Comparison of ENCODE assay signal across 13 cellular contexts in genomic region chr7:16711730-16712129, GRCh38. TPM values are rescaled to one million over a fixed set of nuclear protein-coding genes. Genes with fewer than 3 reads are reported as not detected.
A peak's percentile ranks its signal among the peaks of the same experiment; 100 is the strongest.
DNase-seq lines count a peak whose midpoint lies in the region; ATAC-seq and TF ChIP-seq lines count a peak whose summit lies in the region.
"Had no signal": no experiment of that assay in that cellular context is flagged by ENCODE, and none has a peak within 500 bp of the region (broad histone marks: within the 10 kb centered on the region; RNA-seq: fewer than 3 reads in every experiment).

No MANE protein-coding gene starts in this region.

- peak; percentile 36 for ATAC-seq in HG03565 (IDR thresholded peaks at IDR 0.05; ENCODE audit: unreplicated experiment)
- no peak for ATAC-seq in GM21529 (IDR thresholded peaks at IDR 0.05; ENCODE audit: unreplicated experiment)
- ATAC-seq: CD8-positive, alpha-beta T cell had no signal

- peaks cover 24% of the 10 kb centered on the region for H3K36me3 Mint-ChIP-seq in activated CD4-positive, alpha-beta memory T cell treated with anti-CD3 and anti-CD28 coated beads for 36 hours
- peaks cover 24% of the 10 kb centered on the region for H3K36me3 Mint-ChIP-seq in activated CD4-positive, alpha-beta memory T cell treated with anti-CD3 and anti-CD28 coated beads, Interleukin-2, amount 10 ng/mL, durations not matched to agents 7 days and 5 days (ENCODE audit: low read depth)

- H3K27me3 Mint-ChIP-seq in activated CD4-positive, alpha-beta memory T cell treated with anti-CD3 and anti-CD28 coated beads for 36 hours, result no peaks in the 10 kb centered on the region
- H3K27me3 Mint-ChIP-seq in activated CD4-positive, alpha-beta memory T cell treated with anti-CD3 and anti-CD28 coated beads, Interleukin-2, amount 10 ng/mL, durations not matched to agents 7 days and 5 days, result no peaks in the 10 kb centered on the region
- H3K27me3 Mint-ChIP-seq: natural killer cell treated with Interleukin-12 subunit alpha and Interleukin-12 subunit beta and Interleukin-15 and Interleukin-18, amount 100 ng/mL, for 72 hours had no signal

- peaks cover 20% of the 10 kb centered on the region for H3K4me1 Mint-ChIP-seq in activated CD4-positive, alpha-beta memory T cell treated with anti-CD3 and anti-CD28 coated beads for 36 hours (ENCODE audit: low read depth)
- peaks cover 20% of the 10 kb centered on the region for H3K4me1 Mint-ChIP-seq in activated CD4-positive, alpha-beta memory T cell treated with anti-CD3 and anti-CD28 coated beads, Interleukin-2, amount 10 ng/mL, durations not matched to agents 7 days and 5 days
- H3K4me1 Mint-ChIP-seq: immature natural killer cell had no signal

- TF ChIP-seq POLR2A in erythroblast (IDR thresholded peaks at IDR 0.05; ENCODE audit: low read length), result no peak

- no peak overlapping the region for H3K4me3 Mint-ChIP-seq in activated CD4-positive, alpha-beta memory T cell treated with anti-CD3 and anti-CD28 coated beads for 36 hours
- H3K4me3 Mint-ChIP-seq in activated CD4-positive, alpha-beta memory T cell treated with anti-CD3 and anti-CD28 coated beads, Interleukin-2, amount 10 ng/mL, durations not matched to agents 7 days and 5 days, result no peak overlapping the region
- H3K4me3 Mint-ChIP-seq: CD8-positive, alpha-beta T cell; immature natural killer cell; natural killer cell treated with Interleukin-12 subunit alpha and Interleukin-12 subunit beta and Interleukin-15 and Interleukin-18, amount 100 ng/mL, for 72 hours had no signal

- CTCF ChIA-PET in activated CD4-positive, alpha-beta memory T cell treated with anti-CD3 and anti-CD28 coated beads for 36 hours (lab: Charles Lee), result no interaction called here
- CTCF ChIA-PET in activated CD4-positive, alpha-beta memory T cell treated with anti-CD3 and anti-CD28 coated beads, Interleukin-2, amount 10 ng/mL, durations not matched to agents 7 days and 5 days (lab: Charles Lee), result no interaction called here

- POLR2A ChIA-PET in activated CD4-positive, alpha-beta memory T cell treated with anti-CD3 and anti-CD28 coated beads for 36 hours (lab: Charles Lee), result no interaction called here
- POLR2A ChIA-PET in activated CD4-positive, alpha-beta memory T cell treated with anti-CD3 and anti-CD28 coated beads, Interleukin-2, amount 10 ng/mL, durations not matched to agents 7 days and 5 days (lab: Charles Lee), result no interaction called here

- DNase-seq in activated CD4-positive, alpha-beta memory T cell treated with anti-CD3 and anti-CD28 coated beads for 36 hours, result no peak
- no peak for DNase-seq in activated CD4-positive, alpha-beta memory T cell treated with anti-CD3 and anti-CD28 coated beads, Interleukin-2, amount 10 ng/mL, durations not matched to agents 7 days and 5 days
- DNase-seq in astrocyte of the hippocampus (ENCODE audit: low read depth, low spot score), result peak; percentile 61
- DNase-seq in renal cortical epithelial cell (ENCODE audit: low read depth), result peak; percentile 80
- no peak for DNase-seq in NCI-H187 (lab: John Stamatoyannopoulos, UW)
- DNase-seq in erythroblast (lab: John Stamatoyannopoulos, UW), result no peak
- DNase-seq: CD8-positive, alpha-beta T cell; GDM1; immature natural killer cell; Right ventricle myocardium superior had no signal

- peak overlapping the region; percentile 53 for H3K27ac Mint-ChIP-seq in activated CD4-positive, alpha-beta memory T cell treated with anti-CD3 and anti-CD28 coated beads for 36 hours
- H3K27ac Mint-ChIP-seq in activated CD4-positive, alpha-beta memory T cell treated with anti-CD3 and anti-CD28 coated beads, Interleukin-2, amount 10 ng/mL, durations not matched to agents 7 days and 5 days, result no peak overlapping the region
- H3K27ac Mint-ChIP-seq: CD8-positive, alpha-beta T cell; immature natural killer cell had no signal

- intact Hi-C loops in activated CD4-positive, alpha-beta memory T cell treated with anti-CD3 and anti-CD28 coated beads for 36 hours (cut with micrococcal nuclease), result loop anchor here (1.0 kb wide), 2 partner anchors 64 to 91 kb away; no protein-coding TSS in a partner anchor

- no peaks in the 10 kb centered on the region for H3K9me3 Mint-ChIP-seq in activated CD4-positive, alpha-beta memory T cell treated with anti-CD3 and anti-CD28 coated beads for 36 hours
- peaks cover 2% of the 10 kb centered on the region for H3K9me3 Mint-ChIP-seq in activated CD4-positive, alpha-beta memory T cell treated with anti-CD3 and anti-CD28 coated beads, Interleukin-2, amount 10 ng/mL, durations not matched to agents 7 days and 5 days
- H3K9me3 Mint-ChIP-seq: CD8-positive, alpha-beta T cell; immature natural killer cell; natural killer cell treated with Interleukin-12 subunit alpha and Interleukin-12 subunit beta and Interleukin-15 and Interleukin-18, amount 100 ng/mL, for 72 hours had no signal

RNA-seq across cellular contexts. Expression of gene TSPAN13, which starts 41.8 kb away (rescaled TPM):
- total RNA-seq in activated CD4-positive, alpha-beta memory T cell treated with anti-CD3 and anti-CD28 coated beads for 36 hours, result under 1 TPM; 0.41 to 0.76 TPM
- total RNA-seq in activated CD4-positive, alpha-beta memory T cell treated with anti-CD3 and anti-CD28 coated beads, Interleukin-2, amount 10 ng/mL, durations not matched to agents 7 days and 5 days, result under 1 TPM; 0.40 to 0.48 TPM
- 52.6 and 89.1 TPM in 2 replicates for total RNA-seq in renal cortical epithelial cell

Comparison
In these comparisons a context has a peak if more than half of its experiments do, and no peak if none do; other contexts are left out.
1. DNase-seq: peak in astrocyte of the hippocampus (single experiment) and renal cortical epithelial cell (single experiment); none in activated CD4-positive, alpha-beta memory T cell treated with anti-CD3 and anti-CD28 coated beads for 36 hours (single experiment), activated CD4-positive, alpha-beta memory T cell treated with anti-CD3 and anti-CD28 coated beads, Interleukin-2, amount 10 ng/mL, durations not matched to agents 7 days and 5 days (single experiment), NCI-H187 (0 of 2) and erythroblast (0 of 2).
2. RNA of gene TSPAN13, which starts 41.8 kb away (total RNA-seq): 52.6 to 89.1 TPM in renal cortical epithelial cell; 0.41 to 0.76 TPM in activated CD4-positive, alpha-beta memory T cell treated with anti-CD3 and anti-CD28 coated beads for 36 hours and 0.40 to 0.48 TPM in activated CD4-positive, alpha-beta memory T cell treated with anti-CD3 and anti-CD28 coated beads, Interleukin-2, amount 10 ng/mL, durations not matched to agents 7 days and 5 days; every median in the first group is over 10 times any median in the second.